In the genomic region with DNA sequence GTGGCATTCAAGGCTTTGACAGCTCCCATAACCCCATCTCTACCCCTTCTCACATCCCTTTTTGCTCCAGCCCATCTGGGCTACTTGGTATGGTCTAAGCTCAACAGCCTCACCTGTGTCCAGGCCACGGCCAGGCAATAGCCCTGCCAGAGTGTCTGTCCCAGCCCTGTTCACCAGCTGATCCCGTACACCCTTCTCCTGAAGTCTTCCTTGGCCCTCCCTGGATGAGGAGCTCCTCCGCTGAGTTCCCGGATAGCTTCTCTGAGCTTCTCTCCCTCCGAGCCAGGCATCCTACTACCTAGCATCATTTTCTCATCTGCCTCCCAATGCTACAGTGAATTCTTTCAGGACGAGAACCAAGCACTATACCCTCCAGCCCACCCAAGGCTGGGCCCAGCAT, we compare ENCODE assay signal across 16 cellular contexts.
"Had no signal": no experiment of that assay in that cellular context is flagged by ENCODE, and none has a peak within 500 bp of the region (broad histone marks: within the 10 kb centered on the region; RNA-seq: fewer than 3 reads in every experiment).

No MANE protein-coding gene starts in this region.

- ATAC-seq: foreskin keratinocyte; left colon; mucosa of descending colon; naive thymus-derived CD8-positive, alpha-beta T cell; stimulated activated effector memory CD8-positive, alpha-beta T cell treated with anti-CD3 and anti-CD28 coated beads, Interleukin-12 subunit alpha, Interleukin-12 subunit beta, amount 100 ng/mL, for 72 hours had no signal

- H3K36me3 Mint-ChIP-seq: naive thymus-derived CD8-positive, alpha-beta T cell; stimulated activated effector memory CD8-positive, alpha-beta T cell treated with anti-CD3 and anti-CD28 coated beads, Interleukin-12 subunit alpha, Interleukin-12 subunit beta, amount 100 ng/mL, for 72 hours had no signal

- H3K4me3 Mint-ChIP-seq: naive thymus-derived CD8-positive, alpha-beta T cell; stimulated activated effector memory CD8-positive, alpha-beta T cell treated with anti-CD3 and anti-CD28 coated beads, Interleukin-12 subunit alpha, Interleukin-12 subunit beta, amount 100 ng/mL, for 72 hours; stimulated activated naive CD8-positive, alpha-beta T cell treated with anti-CD3 and anti-CD28 coated beads, Interleukin-15, Interleukin-2, amounts not matched to agents 100 ng/mL and 50 ng/mL, for 24 hours had no signal

- H3K36me3 ChIP-seq: neutrophil, tibial artery, upper lobe of left lung, vagina had no signal

- DNase-seq: effector memory CD4-positive, alpha-beta T cell; foreskin keratinocyte; left colon; mammary epithelial cell; mucosa of descending colon; naive thymus-derived CD8-positive, alpha-beta T cell; posterior cingulate gyrus; small intestine; stimulated activated CD4-positive, alpha-beta T cell treated with anti-CD3 and anti-CD28 coated beads, Interleukin-2, amount 100 ng/mL, for 48 hours; tibial artery; upper lobe of left lung had no signal

- H3K4me1 Mint-ChIP-seq: stimulated activated effector memory CD8-positive, alpha-beta T cell treated with anti-CD3 and anti-CD28 coated beads, Interleukin-12 subunit alpha, Interleukin-12 subunit beta, amount 100 ng/mL, for 72 hours had no signal

- H3K4me3 ChIP-seq: hepatocyte, mucosa of descending colon, tibial artery, upper lobe of left lung, vagina had no signal

- H3K27me3 ChIP-seq: foreskin keratinocyte, hepatocyte, neutrophil, tibial artery, upper lobe of left lung, vagina had no signal

- H2AFZ ChIP-seq: hepatocyte had no signal

- H3K27me3 Mint-ChIP-seq: naive thymus-derived CD8-positive, alpha-beta T cell; stimulated activated naive CD8-positive, alpha-beta T cell treated with anti-CD3 and anti-CD28 coated beads, Interleukin-15, Interleukin-2, amounts not matched to agents 100 ng/mL and 50 ng/mL, for 24 hours had no signal

- H3K27ac ChIP-seq: foreskin keratinocyte, hepatocyte, neutrophil, upper lobe of left lung had no signal

- H3K4me2 ChIP-seq: hepatocyte had no signal

- H3K9me3 Mint-ChIP-seq: naive thymus-derived CD8-positive, alpha-beta T cell; stimulated activated effector memory CD8-positive, alpha-beta T cell treated with anti-CD3 and anti-CD28 coated beads, Interleukin-12 subunit alpha, Interleukin-12 subunit beta, amount 100 ng/mL, for 72 hours; stimulated activated naive CD8-positive, alpha-beta T cell treated with anti-CD3 and anti-CD28 coated beads, Interleukin-15, Interleukin-2, amounts not matched to agents 100 ng/mL and 50 ng/mL, for 24 hours had no signal

- H3K9me3 ChIP-seq: mucosa of descending colon, neutrophil, tibial artery, upper lobe of left lung, vagina had no signal

- H3K79me2 ChIP-seq: hepatocyte had no signal

- H3K4me1 ChIP-seq: foreskin keratinocyte had no signal

- H3K27ac Mint-ChIP-seq: naive thymus-derived CD8-positive, alpha-beta T cell; stimulated activated naive CD8-positive, alpha-beta T cell treated with anti-CD3 and anti-CD28 coated beads, Interleukin-15, Interleukin-2, amounts not matched to agents 100 ng/mL and 50 ng/mL, for 24 hours had no signal
